25 cellular contexts compared by ENCODE assay signal in genomic region chr4:181958435-181958834, GRCh38.
DNase-seq lines count a peak whose midpoint lies in the region; ATAC-seq, FAIRE-seq and TF ChIP-seq lines count a peak whose summit lies in the region.
"Had no signal": no experiment of that assay in that cellular context is flagged by ENCODE, and none has a peak within 500 bp of the region (broad histone marks: within the 10 kb centered on the region; RNA-seq: fewer than 3 reads in every experiment).

No MANE protein-coding gene starts in this region.

- intact Hi-C loops in left cardiac atrium (cut with DNase I), result no loop called here
- intact Hi-C loops in heart right ventricle (cut with DNase I), result no loop called here

- POLR2A ChIA-PET in A549 (lab: Yijun Ruan, JAX), result no interaction called here

- peak overlapping the region; percentile 48 for H3K4me2 ChIP-seq in A549

- 53% methylated on average over 2 of the region's 2 CpGs for WGBS in A549 (ENCODE audit: missing lambda C conversion rate)
- WGBS in heart right ventricle, 2 donors, result 65 to 66% methylated on average over 2 of the region's 2 CpGs

- TF ChIP-seq POLR2A in A549 (IDR thresholded peaks at IDR 0.05; ENCODE audit: low read length), result no peak

- H3K9me3 ChIP-seq in A549 (no peaks in the 10 kb centered on the region), heart right ventricle (no peaks in the 10 kb centered on the region)
- H3K9me3 ChIP-seq: stomach, tibial nerve had no signal

- H3K27ac ChIP-seq in A549 (no peak overlapping the region), brain microvascular endothelial cell (peak overlapping the region; percentile 61), heart right ventricle (no peak overlapping the region)
- H3K27ac ChIP-seq: skin epidermis, stomach had no signal

- H3K27me3 ChIP-seq in brain microvascular endothelial cell (replicated peaks) (no peaks in the 10 kb centered on the region), heart right ventricle (no peaks in the 10 kb centered on the region)
- H3K27me3 ChIP-seq: stomach, tibial nerve had no signal

- DNase-seq in A549 (ENCODE audit: low read depth in 1 of 2, low spot score in 1 of 2) (no peak), LHCN-M2 (ENCODE audit: low read depth) (peak; percentile 45), brain microvascular endothelial cell (peak; percentile 32), myocyte (ENCODE audit: low read depth) (peak; percentile 59), left cardiac atrium (no peak), NCI-H2171 (lab: John Stamatoyannopoulos, UW) (no peak), heart right ventricle (no peak)
- DNase-seq: activated CD4-positive, alpha-beta T cell treated with anti-CD3 and anti-CD28 coated beads for 48 hours; activated gamma-delta T cell; activated naive CD8-positive, alpha-beta T cell treated with anti-CD3 and anti-CD28 coated beads, Interleukin-2, amount 10 ng/mL, durations not matched to agents 7 days and 5 days; activated T-cell treated with anti-CD3 and anti-CD28 coated beads, Interleukin-2, amount 50 U/mL, for 24 hours; effector CD4-positive, alpha-beta T cell; H9; KBM-7; naive thymus-derived CD8-positive, alpha-beta T cell; NCI-H1436; NCI-H2081 treated with DMSO at 0.1 percent for 48 hours; occipital lobe; stimulated activated CD4-positive, alpha-beta T cell treated with anti-CD3 and anti-CD28 coated beads, Interleukin-2, amount 100 ng/mL, for 24 hours; stomach; T-helper 9 cell had no signal

- H3K4me1 ChIP-seq in A549 (peaks cover 15% of the 10 kb centered on the region; the same call in 2 of the 3 replicates), heart right ventricle (peaks cover 0 to 11% (median 0%) of the 10 kb centered on the region in 9 donors)

- no peak for ATAC-seq in A549
- no peak for ATAC-seq in left cardiac atrium
- no peak for ATAC-seq in heart right ventricle
- no peak for ATAC-seq in activated CD4-positive, CD25-positive, alpha-beta regulatory T cell treated with anti-CD3 and anti-CD28 coated beads, Interleukin-2, amount 50 U/mL, for 24 hours
- ATAC-seq: left lobe of liver; naive thymus-derived CD8-positive, alpha-beta T cell had no signal

- FAIRE-seq in A549 (lab: Jason Lieb, UNC), result no peak

- in situ Hi-C loops in brain microvascular endothelial cell (cut with HindIII; ENCODE audit: low pct_ligation_motif_present, low sequenced_read_pairs), result no loop called here

- TF ChIP-seq EP300 in A549 (IDR thresholded peaks at IDR 0.05), result no peak

- H3K4me3 ChIP-seq in A549 (no peak overlapping the region), brain microvascular endothelial cell (ENCODE audit: low read depth, low read length) (no peak overlapping the region), heart right ventricle (no peak overlapping the region)
- H3K4me3 ChIP-seq: skin epidermis, stomach, tibial nerve had no signal

- CTCF ChIA-PET in A549 (lab: Yijun Ruan, JAX), result no interaction called here

- TF ChIP-seq CTCF in A549 (IDR thresholded peaks at IDR 0.05) (no peak), brain microvascular endothelial cell (IDR thresholded peaks at IDR 0.05; ENCODE audit: low read depth, low read length, missing control alignments) (no peak), heart right ventricle (IDR thresholded peaks at IDR 0.05) (no peak)

- H3K36me3 ChIP-seq in brain microvascular endothelial cell (replicated peaks) (no peaks in the 10 kb centered on the region), heart right ventricle (no peaks in the 10 kb centered on the region)
- H3K36me3 ChIP-seq: stomach, tibial nerve had no signal

- TF ChIP-seq RAD21 in A549 (conservative IDR thresholded peaks at IDR 0.05 in 1 of 2, IDR thresholded peaks at IDR 0.05 in 1 of 2), result no peak

TF ChIP-seq in A549, 52 proteins besides CTCF, POLR2A, EP300 and RAD21:
- no peak for TF ChIP-seq ATOH8 (CRISPR knock-in tag; IDR thresholded peaks at IDR 0.05; ENCODE audit: low read depth)
- TF ChIP-seq ZNF302 (CRISPR knock-in tag; IDR thresholded peaks at IDR 0.05), result no peak
- TF ChIP-seq CBX8 (IDR thresholded peaks at IDR 0.05), result no peak
- TF ChIP-seq RARB (CRISPR knock-in tag; IDR thresholded peaks at IDR 0.05), result no peak
- no peak for TF ChIP-seq MAX (IDR thresholded peaks at IDR 0.05)
- no peak for TF ChIP-seq HEYL (CRISPR knock-in tag; IDR thresholded peaks at IDR 0.05)
- no peak for TF ChIP-seq CBX2 (IDR thresholded peaks at IDR 0.05; ENCODE audit: borderline replicate concordance, low read depth)
- TF ChIP-seq HMGXB4 (CRISPR knock-in tag; IDR thresholded peaks at IDR 0.05; ENCODE audit: borderline replicate concordance), result no peak
- no peak for TF ChIP-seq CEBPB (IDR thresholded peaks at IDR 0.05)
- no peak for TF ChIP-seq KDM1A (IDR thresholded peaks at IDR 0.05; ENCODE audit: low read depth)
- no peak for TF ChIP-seq HOXB5 (CRISPR knock-in tag; IDR thresholded peaks at IDR 0.05)
- TF ChIP-seq BHLHE40 (IDR thresholded peaks at IDR 0.05; ENCODE audit: low read depth, low read length), result no peak
- TF ChIP-seq SREBF2 (IDR thresholded peaks at IDR 0.05), result no peak
- no peak for TF ChIP-seq POLR2AphosphoS2 (conservative IDR thresholded peaks at IDR 0.05; ENCODE audit: low read length)
- no peak for TF ChIP-seq JUNB (IDR thresholded peaks at IDR 0.05)
- TF ChIP-seq BCL3 (IDR thresholded peaks at IDR 0.05), result no peak
- no peak for TF ChIP-seq REST (IDR thresholded peaks at IDR 0.05)
- TF ChIP-seq ESRRA (IDR thresholded peaks at IDR 0.05; ENCODE audit: borderline replicate concordance, low read length), result no peak

Comparison
In these comparisons a context has a peak if more than half of its experiments do, and no peak if none do; other contexts are left out.
1. DNase-seq: peak in LHCN-M2 (single experiment), brain microvascular endothelial cell (single experiment) and myocyte (single experiment); none in A549 (0 of 2), left cardiac atrium (single experiment), NCI-H2171 (single experiment) and heart right ventricle (0 of 2).